ENCODE assay signal across 17 cellular contexts in the genomic region with DNA sequence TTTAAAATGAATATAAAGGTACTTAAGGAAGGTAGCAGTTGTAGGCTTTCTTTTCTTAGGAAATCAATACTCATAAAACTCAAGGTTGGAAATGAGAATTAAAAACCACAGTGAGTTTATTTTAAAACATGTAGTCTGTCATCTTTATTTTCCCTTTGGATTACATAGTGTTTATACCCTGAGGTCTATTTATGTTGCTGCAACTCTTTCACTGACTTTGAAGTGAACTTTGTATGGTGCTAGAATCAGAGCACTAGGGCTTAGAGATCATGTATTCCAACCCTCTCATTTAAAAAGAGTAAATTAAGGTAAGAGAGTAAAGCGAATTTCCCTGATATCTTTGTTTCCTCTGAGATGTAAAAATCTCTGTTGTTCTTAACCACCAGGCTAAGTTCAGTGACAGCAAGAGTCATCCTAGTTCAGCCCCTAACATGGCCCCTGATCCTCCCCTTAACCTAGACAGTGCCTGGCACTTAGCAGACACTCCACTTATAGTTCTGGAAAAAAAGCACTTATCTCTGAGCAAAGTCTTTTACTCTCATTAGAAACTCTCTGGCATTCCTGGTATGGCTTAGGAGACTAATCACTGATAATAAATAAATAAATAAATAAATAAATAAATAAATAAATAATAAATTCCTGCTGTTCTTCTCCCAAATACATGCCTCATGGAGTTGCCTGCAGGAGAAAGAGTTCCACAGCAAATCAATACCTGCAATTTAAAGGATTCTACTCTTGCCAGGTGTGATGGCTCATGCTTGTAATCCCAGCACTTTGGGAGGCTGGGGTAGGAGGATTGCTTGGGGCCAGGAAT. TPM values are rescaled to one million over a fixed set of nuclear protein-coding genes. Genes with fewer than 3 reads are reported as not detected.
DNase-seq lines count a peak whose midpoint lies in the region; ATAC-seq, FAIRE-seq and TF ChIP-seq lines count a peak whose summit lies in the region.
"Had no signal": no experiment of that assay in that cellular context is flagged by ENCODE, and none has a peak within 500 bp of the region (broad histone marks: within the 10 kb centered on the region; RNA-seq: fewer than 3 reads in every experiment).

No MANE protein-coding gene starts in this region.

- H3K9me3 Mint-ChIP-seq in neural crest cell: peaks cover 6% of the 10 kb centered on the region

- no peak for TF ChIP-seq EP300 in A549 (IDR thresholded peaks at IDR 0.05)

- H3F3A ChIP-seq in PC-9 (ENCODE audit: insufficient read depth, low read depth): peaks cover 5% of the 10 kb centered on the region

- CTCF ChIA-PET in A549 (lab: Yijun Ruan, JAX): interaction anchor here (0.6 to 1.3 kb wide), 5 partner anchors 10 to 51 kb away, joined by 3 to 5 read pairs (median 4); no protein-coding TSS in a partner anchor
- CTCF ChIA-PET in PC-9 (lab: Charles Lee): no interaction called here

- H3K79me2 ChIP-seq in PC-9 (ENCODE audit: low read depth): no peaks in the 10 kb centered on the region

- no peak overlapping the region for H3K27ac ChIP-seq in A549
- H3K27ac ChIP-seq in PC-9: no peak overlapping the region
- no peak overlapping the region for H3K27ac ChIP-seq in Peyer's patch
- no peak overlapping the region for H3K27ac ChIP-seq in testis

- no peak for DNase-seq in A549 (ENCODE audit: low read depth in 1 of 2, low spot score in 1 of 2)
- DNase-seq in H54 (ENCODE audit: insufficient read length, low spot score): no peak
- DNase-seq in PC-9: no peak
- no peak for DNase-seq in neural crest cell (ENCODE audit: low read depth, low spot score)
- DNase-seq in NCI-H526 (lab: John Stamatoyannopoulos, UW): no peak
- no peak for DNase-seq in GM13976 (ENCODE audit: low spot score)
- DNase-seq in Peyer's patch: no peak
- no peak for DNase-seq in testis
- DNase-seq: Caco-2; CD4-positive, CD25-positive, alpha-beta regulatory T cell; MG63; NCI-H1092; NCI-H1694 treated with DMSO at 0.1 percent for 48 hours; NCI-H2107; NCI-H345; NCI-H69; RPMI8226 had no signal

- H3K9me3 ChIP-seq in A549 (no peaks in the 10 kb centered on the region), PC-9 (ENCODE audit: insufficient read depth, low read depth) (peaks cover 13% of the 10 kb centered on the region), Peyer's patch (no peaks in the 10 kb centered on the region), testis (no peaks in the 10 kb centered on the region)
- H3K9me3 ChIP-seq: Caco-2, MG63 had no signal

- no peaks in the 10 kb centered on the region for H3K27me3 ChIP-seq in PC-9 (ENCODE audit: insufficient read depth, low read depth)
- no peaks in the 10 kb centered on the region for H3K27me3 ChIP-seq in Peyer's patch
- no peaks in the 10 kb centered on the region for H3K27me3 ChIP-seq in testis
- H3K27me3 ChIP-seq: MG63 had no signal

- no peak for TF ChIP-seq RAD21 in A549 (conservative IDR thresholded peaks at IDR 0.05 in 1 of 2, IDR thresholded peaks at IDR 0.05 in 1 of 2)

- H4K20me1 ChIP-seq in PC-9 (ENCODE audit: insufficient read depth): no peaks in the 10 kb centered on the region

- H3K4me1 ChIP-seq in A549 (peaks cover 24% of the 10 kb centered on the region), PC-9 (replicated peaks; ENCODE audit: insufficient read depth) (peaks cover 26% of the 10 kb centered on the region), Peyer's patch (peaks cover 0 to 1% (median 0%) of the 10 kb centered on the region in 4 donors), testis (peaks cover 4% of the 10 kb centered on the region)

- POLR2A ChIA-PET in A549 (lab: Yijun Ruan, JAX): no interaction called here
- POLR2A ChIA-PET in PC-9 (lab: Charles Lee; ENCODE audit: unreplicated experiment): no interaction called here

- peak overlapping the region; percentile 20; the same call in 1 of the 2 replicates for H2AFZ ChIP-seq in PC-9

- H3K27ac Mint-ChIP-seq in neural crest cell (ENCODE audit: unreplicated experiment): no peak overlapping the region
- H3K27ac Mint-ChIP-seq: CD4-positive, CD25-positive, alpha-beta regulatory T cell had no signal

- TF ChIP-seq POLR2A in A549 (IDR thresholded peaks at IDR 0.05; ENCODE audit: low read length): no peak
- TF ChIP-seq POLR2A in H54 (IDR thresholded peaks at IDR 0.05; ENCODE audit: low read depth, low read length): no peak
- TF ChIP-seq POLR2A in Peyer's patch (IDR thresholded peaks at IDR 0.05): no peak
- TF ChIP-seq POLR2A in testis (IDR thresholded peaks at IDR 0.05): no peak

- H3K4me3 ChIP-seq in A549: no peak overlapping the region
- no peak overlapping the region for H3K4me3 ChIP-seq in PC-9
- H3K4me3 ChIP-seq in Peyer's patch: no peak overlapping the region
- H3K4me3 ChIP-seq in testis: no peak overlapping the region
- H3K4me3 ChIP-seq: MG63 had no signal

- peak overlapping the region; percentile 61 for H3K4me3 Mint-ChIP-seq in neural crest cell

- WGBS in A549 (ENCODE audit: missing lambda C conversion rate): 73% methylated on average over 1 of the region's 1 CpG
- WGBS in testis, 2 donors: 83 to 95% methylated on average over 1 of the region's 1 CpG

- intact Hi-C loops in PC-9 (cut with micrococcal nuclease; ENCODE audit: unreplicated experiment) (loop anchor here (10.0 kb wide), 1 partner anchor 1208 kb away; no protein-coding TSS in a partner anchor), testis (cut with DNase I; ENCODE audit: low total_unique reads) (no loop called here)

- H3K4me2 ChIP-seq in A549 (no peak overlapping the region), PC-9 (no peak overlapping the region)

- H3K4me1 Mint-ChIP-seq in neural crest cell: peaks cover 20% of the 10 kb centered on the region

- no peaks in the 10 kb centered on the region; the same call in 1 of the 2 replicates for H3K9me2 ChIP-seq in PC-9 (ENCODE audit: insufficient read depth)

- H3K27me3 Mint-ChIP-seq in neural crest cell (ENCODE audit: low read depth): no peaks in the 10 kb centered on the region

- no peak for TF ChIP-seq CTCF in A549 (IDR thresholded peaks at IDR 0.05)
- TF ChIP-seq CTCF in PC-9 (conservative IDR thresholded peaks at IDR 0.05): no peak
- no peak for TF ChIP-seq CTCF in neural crest cell (conservative IDR thresholded peaks at IDR 0.05)
- TF ChIP-seq CTCF in GM13976 (IDR thresholded peaks at IDR 0.05; ENCODE audit: borderline replicate concordance, control extremely low read depth, extremely low read depth, insufficient read depth, missing control alignments): no peak
- no peak for TF ChIP-seq CTCF in Peyer's patch (IDR thresholded peaks at IDR 0.05)
- no peak for TF ChIP-seq CTCF in testis (IDR thresholded peaks at IDR 0.05)

- no peak for FAIRE-seq in A549 (lab: Jason Lieb, UNC)
- FAIRE-seq in H54 (lab: Jason Lieb, UNC): peak; percentile 50

- H3K36me3 ChIP-seq in PC-9 (ENCODE audit: low read depth): no peaks in the 10 kb centered on the region
- H3K36me3 ChIP-seq in Peyer's patch: no peaks in the 10 kb centered on the region
- no peaks in the 10 kb centered on the region for H3K36me3 ChIP-seq in testis (ENCODE audit: low read depth, missing control alignments)
- H3K36me3 ChIP-seq: MG63 had no signal

- no TSS peak for BruUV-seq in PC-9 (replicated peaks; lab: Mats Ljungman, UMichigan)

- no peak for ATAC-seq in A549

- peaks cover 3% of the 10 kb centered on the region for H3K36me3 Mint-ChIP-seq in neural crest cell (ENCODE audit: low read depth)
- H3K36me3 Mint-ChIP-seq: CD4-positive, CD25-positive, alpha-beta regulatory T cell had no signal

- in situ Hi-C loops in GM13976 (cut with MboI; ENCODE audit: low sequenced_read_pairs, unreplicated experiment): no loop called here

TF ChIP-seq in A549, 52 proteins besides CTCF, POLR2A, EP300 and RAD21:
- no peak for TF ChIP-seq SMC3 (IDR thresholded peaks at IDR 0.05)
- TF ChIP-seq ZC3H11A (IDR thresholded peaks at IDR 0.05): peak; percentile 83
- no peak for TF ChIP-seq HOXB13 (CRISPR knock-in tag; IDR thresholded peaks at IDR 0.05; ENCODE audit: low read depth)
- TF ChIP-seq TFCP2L1 (CRISPR knock-in tag; IDR thresholded peaks at IDR 0.05): no peak
TF ChIP-seq in A549: peak in this region for 1.

RNA-seq across cellular contexts. Expression of gene PPP1R1C, which starts 33.0 kb away (rescaled TPM):
- polyA plus RNA-seq in A549 (2011; rRNA removed): 2.7 and 2.8 TPM in 2 replicates
- polyA plus RNA-seq in A549 (2012; cell fraction: cytosol; rRNA removed): 0.29 and 0.32 TPM in 2 replicates
- 0.20 TPM in 1 of 2 replicates, not detected in the other for polyA plus RNA-seq in A549 (2012; cell fraction: nucleus; rRNA removed)
- 0.81 to 1.4 TPM (median 0.89 TPM) in 3 replicates for polyA plus RNA-seq in A549 (2017; fragmentation: RNase III; extraction: RNeasy Plus Mini Kit Qiagen cat#74134 plus additional on column Dnase treatment)
- 0.29 and 0.33 TPM in 2 replicates for polyA minus RNA-seq in A549 (2011; rRNA and poly(A)+ RNA removed)
- 13.4 and 27.5 TPM in 2 replicates for total RNA-seq in PC-9 (2021)
- 1.7 and 2.2 TPM in 2 replicates for total RNA-seq in neural crest cell
- total RNA-seq in Peyer's patch: not detected
- 10 to 100 TPM; 16.4 to 26.2 TPM for total RNA-seq in testis
- polyA plus RNA-seq in testis (ENCODE audit: insufficient read depth, low read depth, low replicate concordance): 98.9 TPM
- total RNA-seq: CD4-positive, CD25-positive, alpha-beta regulatory T cell had no signal
- polyA plus RNA-seq: CD4-positive, CD25-positive, alpha-beta regulatory T cell had no signal
